Comparison of ENCODE assay signal across 8 cellular contexts in the genomic region with DNA sequence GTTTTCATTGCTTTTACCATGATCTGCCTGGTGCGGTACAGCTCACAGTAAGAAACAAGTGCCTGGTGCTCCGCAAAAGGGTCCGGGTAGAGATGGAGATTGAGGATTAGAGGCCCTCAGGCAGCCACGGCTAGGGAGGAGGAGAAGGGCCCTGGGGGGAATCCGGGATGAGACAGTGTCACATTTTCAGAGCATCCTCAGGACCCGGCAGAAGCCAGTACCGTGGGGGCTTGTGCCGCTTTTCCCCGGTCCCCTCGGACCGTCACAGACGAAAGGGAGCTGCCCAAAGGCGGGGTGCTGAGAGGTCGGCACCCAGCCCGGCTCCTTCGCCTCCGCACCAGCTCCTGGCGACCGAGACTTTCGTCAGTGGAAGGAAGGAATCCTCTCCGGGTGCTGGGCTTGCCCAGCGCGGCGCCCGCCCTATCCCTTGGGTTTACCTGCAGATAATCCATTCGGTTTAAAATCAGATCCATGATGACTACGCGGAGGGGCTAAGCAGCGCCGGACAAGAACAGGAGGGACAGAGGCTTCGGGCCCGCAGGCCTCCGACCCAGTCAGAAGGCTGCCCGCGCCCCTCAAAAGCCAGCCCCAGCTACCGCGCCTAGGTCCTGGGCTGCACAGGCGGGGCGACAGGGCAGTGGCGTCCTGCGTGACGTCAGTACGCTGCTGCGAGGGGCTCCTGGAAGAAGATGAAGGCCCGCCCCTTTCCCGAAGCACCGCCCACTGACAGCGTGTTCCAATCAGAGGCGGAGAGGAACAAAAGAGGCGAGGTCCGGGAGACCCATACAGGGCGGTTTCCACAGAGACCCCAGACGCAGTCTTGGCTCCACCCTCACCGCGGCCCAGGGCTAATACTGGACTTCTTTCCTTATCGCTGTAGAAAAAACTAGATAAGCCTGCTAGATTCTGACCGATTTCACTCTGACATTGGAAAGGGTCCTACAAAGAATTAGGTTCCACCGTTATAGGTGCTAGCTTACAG. TPM values are rescaled to one million over a fixed set of nuclear protein-coding genes. Genes with fewer than 3 reads are reported as not detected.
DNase-seq lines count a peak whose midpoint lies in the region; ATAC-seq and TF ChIP-seq lines count a peak whose summit lies in the region.

A gene with protein sequence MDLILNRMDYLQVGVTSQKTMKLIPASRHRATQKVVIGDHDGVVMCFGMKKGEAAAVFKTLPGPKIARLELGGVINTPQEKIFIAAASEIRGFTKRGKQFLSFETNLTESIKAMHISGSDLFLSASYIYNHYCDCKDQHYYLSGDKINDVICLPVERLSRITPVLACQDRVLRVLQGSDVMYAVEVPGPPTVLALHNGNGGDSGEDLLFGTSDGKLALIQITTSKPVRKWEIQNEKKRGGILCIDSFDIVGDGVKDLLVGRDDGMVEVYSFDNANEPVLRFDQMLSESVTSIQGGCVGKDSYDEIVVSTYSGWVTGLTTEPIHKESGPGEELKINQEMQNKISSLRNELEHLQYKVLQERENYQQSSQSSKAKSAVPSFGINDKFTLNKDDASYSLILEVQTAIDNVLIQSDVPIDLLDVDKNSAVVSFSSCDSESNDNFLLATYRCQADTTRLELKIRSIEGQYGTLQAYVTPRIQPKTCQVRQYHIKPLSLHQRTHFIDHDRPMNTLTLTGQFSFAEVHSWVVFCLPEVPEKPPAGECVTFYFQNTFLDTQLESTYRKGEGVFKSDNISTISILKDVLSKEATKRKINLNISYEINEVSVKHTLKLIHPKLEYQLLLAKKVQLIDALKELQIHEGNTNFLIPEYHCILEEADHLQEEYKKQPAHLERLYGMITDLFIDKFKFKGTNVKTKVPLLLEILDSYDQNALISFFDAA (minus strand): TSS at position 634 of the 982 bp plus-strand sequence. CDS start 161 bp downstream, at position 473.

- DNase-seq in NCI-H187 (lab: John Stamatoyannopoulos, UW) (peak; percentile 90), T-helper 2 cell (peak; percentile 81 to 96 (median 92)), left ventricle myocardium inferior (peak; percentile 98), progenitor cell of endocrine pancreas (ENCODE audit: low spot score, unreplicated experiment) (peak; percentile 95), ureter (ENCODE audit: low spot score) (peak; percentile 98)

- peaks cover 15% of the 10 kb centered on the region for H3K9me3 Mint-ChIP-seq in progenitor cell of endocrine pancreas (ENCODE audit: low read depth)

- H3K4me3 Mint-ChIP-seq in progenitor cell of endocrine pancreas (ENCODE audit: low read depth) = peak within 1 kb of the TSS; percentile 97

- H3K9me3 ChIP-seq in left ventricle myocardium inferior (replicated peaks) = peaks cover 5% of the 10 kb centered on the region

- ATAC-seq in HG02885 (IDR thresholded peaks at IDR 0.05; ENCODE audit: poor library complexity, unreplicated experiment) = peak; percentile 98

- peak within 1 kb of the TSS; percentile 83 for H3K4me3 ChIP-seq in left ventricle myocardium inferior

- H3K36me3 Mint-ChIP-seq in progenitor cell of endocrine pancreas (ENCODE audit: insufficient read depth) = peaks cover 19% of the 10 kb centered on the region

- TF ChIP-seq POLR2A in GM15510 (IDR thresholded peaks at IDR 0.05; ENCODE audit: borderline replicate concordance, extremely low read depth, insufficient read length) = peak; percentile 89

- no peak for TF ChIP-seq CTCF in left ventricle myocardium inferior (IDR thresholded peaks at IDR 0.05; ENCODE audit: borderline replicate concordance)
- no peak for TF ChIP-seq CTCF in progenitor cell of endocrine pancreas (IDR thresholded peaks at IDR 0.05; ENCODE audit: unreplicated experiment)

- intact Hi-C loops in left ventricle myocardium inferior (cut with micrococcal nuclease) = no loop called here

- peaks cover 3% of the 10 kb centered on the region for H3K4me1 Mint-ChIP-seq in progenitor cell of endocrine pancreas (ENCODE audit: low read depth)

- H3K36me3 ChIP-seq in left ventricle myocardium inferior = peaks cover 14% of the 10 kb centered on the region

- H3K27ac Mint-ChIP-seq in progenitor cell of endocrine pancreas = peak within 1 kb of the TSS; percentile 99

- no peaks in the 10 kb centered on the region for H3K27me3 Mint-ChIP-seq in progenitor cell of endocrine pancreas

- H3K4me1 ChIP-seq in left ventricle myocardium inferior = peaks cover 20% of the 10 kb centered on the region

- H3K27ac ChIP-seq in angular gyrus (ENCODE audit: low read depth, low read length) (peak within 1 kb of the TSS; percentile 75), left ventricle myocardium inferior (replicated peaks) (peak within 1 kb of the TSS; percentile 87)

- H3K27me3 ChIP-seq in left ventricle myocardium inferior (ENCODE audit: low read depth) = no peaks in the 10 kb centered on the region

RNA-seq across cellular contexts. Expression of the gene that starts here (rescaled TPM):
- total RNA-seq in left ventricle myocardium inferior = 6.0 TPM
- total RNA-seq in progenitor cell of endocrine pancreas = 23.2 and 28.3 TPM in 2 replicates
- total RNA-seq in ureter = 17.5 TPM

Comparison
In these comparisons a context has a peak if more than half of its experiments do, and no peak if none do; other contexts are left out.
1. Peak in every context shown above with its lines: DNase-seq, ATAC-seq, H3K4me3 ChIP-seq and H3K27ac ChIP-seq.